In the genomic region with DNA sequence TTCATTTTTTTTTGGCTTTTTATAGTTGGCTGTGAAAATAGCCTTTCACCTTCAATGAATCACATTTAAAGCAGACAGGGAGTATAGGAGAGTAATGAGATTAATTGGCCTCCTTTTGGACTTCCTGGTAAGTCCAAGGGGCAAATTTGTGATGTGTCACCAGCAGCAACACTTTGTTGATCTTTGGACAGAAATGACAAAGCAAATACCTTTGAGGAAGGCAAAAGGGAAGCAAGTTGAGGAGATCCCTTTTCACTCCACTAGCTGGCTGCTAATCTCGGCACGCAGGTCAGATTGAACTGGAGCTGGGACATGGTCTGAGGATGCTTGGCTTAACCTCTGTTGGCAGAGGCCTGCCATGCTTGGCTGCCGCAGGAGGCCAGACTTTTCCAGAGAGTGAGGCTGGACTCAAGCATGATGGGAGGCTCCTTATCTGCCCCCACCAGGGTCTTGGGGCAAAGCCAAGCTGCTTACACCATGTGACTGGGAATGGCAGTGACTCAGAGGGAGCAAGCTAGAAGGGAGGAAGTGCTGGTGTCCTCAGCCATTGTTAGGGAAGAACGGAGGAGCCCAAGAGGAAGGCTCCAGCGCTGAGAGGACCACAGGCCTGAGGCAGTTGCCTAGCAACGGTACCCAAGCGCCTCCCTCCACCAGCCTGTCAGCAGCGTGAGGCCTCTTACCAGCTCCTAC, we compare ENCODE assay signal across 9 cellular contexts.
A peak's percentile ranks its signal among the peaks of the same experiment; 100 is the strongest.
DNase-seq lines count a peak whose midpoint lies in the region; ATAC-seq, FAIRE-seq and TF ChIP-seq lines count a peak whose summit lies in the region.
"Had no signal": no experiment of that assay in that cellular context is flagged by ENCODE, and none has a peak within 500 bp of the region (broad histone marks: within the 10 kb centered on the region; RNA-seq: fewer than 3 reads in every experiment).

No MANE protein-coding gene starts in this region.

- no peaks in the 10 kb centered on the region for H3K9me3 ChIP-seq in endothelial cell of umbilical vein (replicated peaks; ENCODE audit: control insufficient read depth, insufficient read depth, low read length)
- H3K9me3 ChIP-seq in mucosa of stomach (ENCODE audit: control insufficient read depth, low read length): no peaks in the 10 kb centered on the region

- ATAC-seq in GM21447 (IDR thresholded peaks at IDR 0.05; ENCODE audit: unreplicated experiment): no peak

- H3K4me1 ChIP-seq in endothelial cell of umbilical vein (ENCODE audit: control insufficient read depth, extremely low read depth, insufficient read depth, low read length) (peaks cover 22% of the 10 kb centered on the region), mucosa of stomach (ENCODE audit: control insufficient read depth, insufficient read depth, low read length) (peaks cover 38% of the 10 kb centered on the region)

- H3K36me3 Mint-ChIP-seq in Calu3 (ENCODE audit: insufficient read depth, unreplicated experiment) (peaks cover 13% of the 10 kb centered on the region), CD14-positive monocyte (no peaks in the 10 kb centered on the region)

- H3K9me3 Mint-ChIP-seq in Calu3 (ENCODE audit: low read depth, unreplicated experiment) (no peaks in the 10 kb centered on the region), CD14-positive monocyte (peaks cover 0 to 6% (median 4%) of the 10 kb centered on the region in 7 donors)

- H3K4me2 ChIP-seq in endothelial cell of umbilical vein (ENCODE audit: insufficient read depth, low read length): peak overlapping the region; percentile 16

- no peaks in the 10 kb centered on the region for H3K79me2 ChIP-seq in endothelial cell of umbilical vein (ENCODE audit: control insufficient read depth, insufficient read depth, low read length)

- H3K9ac ChIP-seq in endothelial cell of umbilical vein (replicated peaks; ENCODE audit: extremely low read depth, insufficient read depth, low read length) (no peak overlapping the region), mucosa of stomach (ENCODE audit: low read length) (peak overlapping the region; percentile 54)

- peak; percentile 83 for DNase-seq in Calu3
- DNase-seq in NCI-H460 (ENCODE audit: extremely low read depth, low read depth): peak; percentile 20
- peak; percentile 92 for DNase-seq in endothelial cell of umbilical vein (ENCODE audit: low read depth, low spot score)
- no peak for DNase-seq in CD14-positive monocyte (ENCODE audit: low spot score)
- no peak for DNase-seq in activated CD4-positive, alpha-beta T cell treated with anti-CD3 and anti-CD28 coated beads, Interleukin-2, amount 50 U/mL, for 1 hour
- no peak for DNase-seq in activated CD4-positive, alpha-beta T cell treated with anti-CD3 and anti-CD28 coated beads, Interleukin-2, amount 50 U/mL, for 4 hours

- H3K4me1 Mint-ChIP-seq in Calu3 (ENCODE audit: low read depth, unreplicated experiment) (peaks cover 23% of the 10 kb centered on the region), CD14-positive monocyte (no peaks in the 10 kb centered on the region)

- CTCF ChIA-PET in Calu3 (lab: Charles Lee): interaction anchor here (0.8 to 2.8 kb wide), 5 partner anchors 10 to 464 kb away, joined by 3 to 17 read pairs (median 4); no protein-coding TSS in a partner anchor
- CTCF ChIA-PET in endothelial cell of umbilical vein (lab: Charles Lee): interaction anchor here (0.7 to 2.3 kb wide), 6 partner anchors 10 to 376 kb away, joined by 3 to 14 read pairs (median 5); no protein-coding TSS in a partner anchor

- H3K9me1 ChIP-seq in endothelial cell of umbilical vein (replicated peaks; ENCODE audit: control insufficient read depth, extremely low read depth, insufficient read depth, low read length): peaks cover 4% of the 10 kb centered on the region

- TF ChIP-seq POLR2A in endothelial cell of umbilical vein (IDR thresholded peaks at IDR 0.05; ENCODE audit: low read depth, low read length): no peak

- TSS peak; percentile 89 for BruUV-seq in Calu3 (replicated peaks; lab: Mats Ljungman, UMichigan)
- no TSS peak for BruUV-seq in endothelial cell of umbilical vein (replicated peaks; lab: Mats Ljungman, UMichigan)

- peak; percentile 99 for FAIRE-seq in endothelial cell of umbilical vein (lab: Jason Lieb, UNC)
- FAIRE-seq: GM18507 had no signal

- POLR2A ChIA-PET in endothelial cell of umbilical vein (lab: Charles Lee): no interaction called here

- intact Hi-C loops in Calu3 (cut with micrococcal nuclease; ENCODE audit: unreplicated experiment) (loop anchor here (5.0 to 10.0 kb wide), 2 partner anchors 135 to 172 kb away; a partner anchor contains a TSS), endothelial cell of umbilical vein (cut with micrococcal nuclease) (loop anchor here (1.0 to 2.0 kb wide), 3 partner anchors 7 to 376 kb away; no protein-coding TSS in a partner anchor), CD14-positive monocyte (cut with micrococcal nuclease) (no loop called here)

- H3K4me3 ChIP-seq in endothelial cell of umbilical vein (replicated peaks in 1 of 3; ENCODE audit: insufficient read depth in 1 of 3, low read depth in 1 of 3, low read length in 3 of 3): no peak overlapping the region
- no peak overlapping the region for H3K4me3 ChIP-seq in mucosa of stomach (ENCODE audit: low read length)

- no peaks in the 10 kb centered on the region for H4K20me1 ChIP-seq in endothelial cell of umbilical vein (replicated peaks; ENCODE audit: control insufficient read depth, extremely low read depth, insufficient read depth, low read length)

- no peaks in the 10 kb centered on the region for H3K27me3 Mint-ChIP-seq in Calu3 (ENCODE audit: unreplicated experiment)
- H3K27me3 Mint-ChIP-seq in CD14-positive monocyte (ENCODE audit: low read depth in 3 of 3): peaks cover 0 to 7% (median 6%) of the 10 kb centered on the region in 3 donors

- peak overlapping the region; percentile 93 for H3K27ac Mint-ChIP-seq in Calu3 (ENCODE audit: unreplicated experiment)
- H3K27ac Mint-ChIP-seq in CD14-positive monocyte: no peak overlapping the region

- H3K36me3 ChIP-seq in endothelial cell of umbilical vein (ENCODE audit: control insufficient read depth in 2 of 2, extremely low read depth in 1 of 2, insufficient read depth in 2 of 2, low read length in 2 of 2) (no peaks in the 10 kb centered on the region), mucosa of stomach (ENCODE audit: control insufficient read depth, insufficient read depth, low read length) (no peaks in the 10 kb centered on the region)

- TF ChIP-seq CTCF in Calu3 (IDR thresholded peaks at IDR 0.05; ENCODE audit: unreplicated experiment) (no peak), endothelial cell of umbilical vein (IDR thresholded peaks at IDR 0.05; ENCODE audit: extremely low read depth in 1 of 2, insufficient read depth in 1 of 2, low read depth in 1 of 2, low read length in 2 of 2) (peak in 1 of 2 donors; percentile 2), CD14-positive monocyte (IDR thresholded peaks at IDR 0.05) (no peak)

- H2AFZ ChIP-seq in endothelial cell of umbilical vein (ENCODE audit: low read depth, low read length): peak overlapping the region; percentile 5

- H3K4me3 Mint-ChIP-seq in Calu3 (ENCODE audit: low read depth, unreplicated experiment) (peak overlapping the region; percentile 28), CD14-positive monocyte (no peak overlapping the region)

- peak overlapping the region; percentile 88 for H3K27ac ChIP-seq in endothelial cell of umbilical vein (ENCODE audit: insufficient read depth, low read depth, low read length)

- dilution Hi-C loops in endothelial cell of umbilical vein (cut with MboI; ENCODE audit: extremely low pct_ligation_motif_present, low sequenced_read_pairs): no loop called here

- H3K27me3 ChIP-seq in endothelial cell of umbilical vein (ENCODE audit: control insufficient read depth in 2 of 2, insufficient read depth in 2 of 2, low read length in 2 of 2) (peaks cover 4 to 7% of the 10 kb centered on the region in 2 experiments), mucosa of stomach (ENCODE audit: control insufficient read depth, insufficient read depth, low read length) (no peaks in the 10 kb centered on the region)

TF ChIP-seq in endothelial cell of umbilical vein, 7 proteins besides CTCF, POLR2A, EP300 and RAD21:
- TF ChIP-seq FOS (IDR thresholded peaks at IDR 0.05; ENCODE audit: borderline replicate concordance, insufficient read depth, low read length) (peak; percentile 79), POLR2AphosphoS5 (IDR thresholded peaks at IDR 0.05; ENCODE audit: insufficient read depth, low read depth, low read length) (no peak), JUN (IDR thresholded peaks at IDR 0.05; ENCODE audit: borderline replicate concordance, insufficient read depth, insufficient read length, low read depth) (no peak), GATA2 (IDR thresholded peaks at IDR 0.05; ENCODE audit: insufficient read depth, insufficient read length, low read depth, low read length) (peak; percentile 74)
- TF ChIP-seq, protein P1, sequence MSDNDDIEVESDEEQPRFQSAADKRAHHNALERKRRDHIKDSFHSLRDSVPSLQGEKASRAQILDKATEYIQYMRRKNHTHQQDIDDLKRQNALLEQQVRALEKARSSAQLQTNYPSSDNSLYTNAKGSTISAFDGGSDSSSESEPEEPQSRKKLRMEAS (IDR thresholded peaks at IDR 0.05; ENCODE audit: insufficient read depth, insufficient read length): peak; percentile 59

Comparison
In these comparisons a context has a peak if more than half of its experiments do, and no peak if none do; other contexts are left out.
1. DNase-seq: peak in Calu3 (single experiment), NCI-H460 (single experiment) and endothelial cell of umbilical vein (single experiment); none in CD14-positive monocyte (single experiment), activated CD4-positive, alpha-beta T cell treated with anti-CD3 and anti-CD28 coated beads, Interleukin-2, amount 50 U/mL, for 1 hour (single experiment) and activated CD4-positive, alpha-beta T cell treated with anti-CD3 and anti-CD28 coated beads, Interleukin-2, amount 50 U/mL, for 4 hours (0 of 2).
2. intact Hi-C loops: an anchor here in Calu3 (5.0 to 10.0 kb wide) and endothelial cell of umbilical vein (1.0 to 2.0 kb wide); none called in CD14-positive monocyte.